14 cellular contexts compared by ENCODE assay signal in the genomic region with DNA sequence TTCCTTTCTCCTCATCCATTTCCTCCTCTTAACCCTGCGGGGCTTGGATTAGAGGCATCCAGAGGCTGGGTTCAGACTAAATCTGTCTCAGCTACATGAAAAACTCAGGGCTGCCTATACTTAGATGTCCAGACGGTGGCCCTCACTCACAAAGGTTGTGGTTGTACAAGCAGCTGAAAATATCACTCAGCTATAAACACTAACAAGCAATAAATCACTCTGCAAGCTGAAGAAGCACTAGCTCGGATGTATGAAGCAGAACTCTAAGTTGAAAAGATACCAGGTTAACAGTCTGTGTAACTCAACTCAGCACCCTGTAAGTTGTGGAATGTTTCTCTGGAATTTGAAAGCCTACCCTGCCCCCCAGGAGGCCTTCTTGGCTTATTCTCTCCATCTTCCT.
A peak's percentile ranks its signal among the peaks of the same experiment; 100 is the strongest.
DNase-seq lines count a peak whose midpoint lies in the region; ATAC-seq and TF ChIP-seq lines count a peak whose summit lies in the region.
"Had no signal": no experiment of that assay in that cellular context is flagged by ENCODE, and none has a peak within 500 bp of the region (broad histone marks: within the 10 kb centered on the region; RNA-seq: fewer than 3 reads in every experiment).

No MANE protein-coding gene starts in this region.

- no peaks in the 10 kb centered on the region for H3K9me3 ChIP-seq in right atrium auricular region
- H3K9me3 ChIP-seq: spleen, thyroid gland had no signal

- H3K4me3 Mint-ChIP-seq in type B pancreatic cell (peak overlapping the region; percentile 24), natural killer cell (no peak overlapping the region)
- H3K4me3 Mint-ChIP-seq: natural killer cell treated with Interleukin-12 subunit alpha and Interleukin-12 subunit beta and Interleukin-15 and Interleukin-18, amount 100 ng/mL, for 72 hours had no signal

- no peak overlapping the region for H3K4me3 ChIP-seq in right atrium auricular region
- H3K4me3 ChIP-seq: spleen, thyroid gland had no signal

- H3K36me3 Mint-ChIP-seq in type B pancreatic cell, result peaks cover 6% of the 10 kb centered on the region
- H3K36me3 Mint-ChIP-seq in natural killer cell, result no peaks in the 10 kb centered on the region
- H3K36me3 Mint-ChIP-seq: natural killer cell treated with Interleukin-12 subunit alpha and Interleukin-12 subunit beta and Interleukin-15 and Interleukin-18, amount 100 ng/mL, for 72 hours had no signal

- no peaks in the 10 kb centered on the region for H3K27me3 ChIP-seq in right atrium auricular region
- H3K27me3 ChIP-seq: spleen, thyroid gland had no signal

- no peak for DNase-seq in Right ventricle myocardium superior
- no peak for DNase-seq in right atrium auricular region (ENCODE audit: low spot score)
- DNase-seq in hepatic stellate cell (ENCODE audit: low spot score), result peak; percentile 21
- DNase-seq in type B pancreatic cell (ENCODE audit: extremely low spot score, unreplicated experiment), result no peak
- no peak for DNase-seq in NCI-H128 (lab: John Stamatoyannopoulos, UW; ENCODE audit: unreplicated experiment)
- no peak for DNase-seq in natural killer cell
- DNase-seq in germinal center (ENCODE audit: low spot score), result no peak
- DNase-seq: activated naive CD4-positive, alpha-beta T cell treated with Interleukin-2 at 50 U/mL for 16 hours; NCI-H2029 treated with DMSO at 0.1 percent for 48 hours; spleen; thyroid gland had no signal

- intact Hi-C loops in Right ventricle myocardium superior (cut with DNase I), result no loop called here
- intact Hi-C loops in natural killer cell (cut with micrococcal nuclease), result no loop called here

- H3K27me3 Mint-ChIP-seq in type B pancreatic cell (peaks cover 2% of the 10 kb centered on the region), natural killer cell (ENCODE audit: low read depth in 2 of 2) (no peaks in the 10 kb centered on the region)
- H3K27me3 Mint-ChIP-seq: natural killer cell treated with Interleukin-12 subunit alpha and Interleukin-12 subunit beta and Interleukin-15 and Interleukin-18, amount 100 ng/mL, for 72 hours had no signal

- no peaks in the 10 kb centered on the region for H3K4me1 ChIP-seq in right atrium auricular region
- H3K4me1 ChIP-seq: spleen, thyroid gland had no signal

- ATAC-seq in Right ventricle myocardium superior (ENCODE audit: poor library complexity) (peak; percentile 55), natural killer cell (no peak)
- ATAC-seq: HCT116; natural killer cell treated with Interleukin-12 subunit alpha and Interleukin-12 subunit beta and Interleukin-15 and Interleukin-18, amount 100 ng/mL, for 72 hours had no signal

- H3K36me3 ChIP-seq in right atrium auricular region, result no peaks in the 10 kb centered on the region
- H3K36me3 ChIP-seq: thyroid gland had no signal

- H3K27ac Mint-ChIP-seq in type B pancreatic cell, result no peak overlapping the region
- H3K27ac Mint-ChIP-seq in natural killer cell, result no peak overlapping the region
- H3K27ac Mint-ChIP-seq: natural killer cell treated with Interleukin-12 subunit alpha and Interleukin-12 subunit beta and Interleukin-15 and Interleukin-18, amount 100 ng/mL, for 72 hours had no signal

- H3K4me1 Mint-ChIP-seq in type B pancreatic cell (ENCODE audit: unreplicated experiment) (peaks cover 22% of the 10 kb centered on the region), natural killer cell (peaks cover 20 to 25% of the 10 kb centered on the region in 2 donors)

- TF ChIP-seq CTCF in right atrium auricular region (IDR thresholded peaks at IDR 0.05), result peak in 1 of 2 donors; percentile 13
- peak; percentile 28; the same call in 1 of the 2 replicates for TF ChIP-seq CTCF in VCaP (conservative IDR thresholded peaks at IDR 0.05)
- no peak for TF ChIP-seq CTCF in type B pancreatic cell (conservative IDR thresholded peaks at IDR 0.05)
- no peak for TF ChIP-seq CTCF in natural killer cell (IDR thresholded peaks at IDR 0.05)

- H3K27ac ChIP-seq in right atrium auricular region, result no peak overlapping the region
- peak overlapping the region; percentile 11; the same call in 1 of the 2 replicates for H3K27ac ChIP-seq in VCaP
- H3K27ac ChIP-seq: spleen, thyroid gland had no signal

- no peaks in the 10 kb centered on the region for H3K9me3 Mint-ChIP-seq in type B pancreatic cell
- H3K9me3 Mint-ChIP-seq in natural killer cell, result no peaks in the 10 kb centered on the region
- H3K9me3 Mint-ChIP-seq: natural killer cell treated with Interleukin-12 subunit alpha and Interleukin-12 subunit beta and Interleukin-15 and Interleukin-18, amount 100 ng/mL, for 72 hours had no signal
